ENCODE assay signal across 28 cellular contexts in the genomic region with DNA sequence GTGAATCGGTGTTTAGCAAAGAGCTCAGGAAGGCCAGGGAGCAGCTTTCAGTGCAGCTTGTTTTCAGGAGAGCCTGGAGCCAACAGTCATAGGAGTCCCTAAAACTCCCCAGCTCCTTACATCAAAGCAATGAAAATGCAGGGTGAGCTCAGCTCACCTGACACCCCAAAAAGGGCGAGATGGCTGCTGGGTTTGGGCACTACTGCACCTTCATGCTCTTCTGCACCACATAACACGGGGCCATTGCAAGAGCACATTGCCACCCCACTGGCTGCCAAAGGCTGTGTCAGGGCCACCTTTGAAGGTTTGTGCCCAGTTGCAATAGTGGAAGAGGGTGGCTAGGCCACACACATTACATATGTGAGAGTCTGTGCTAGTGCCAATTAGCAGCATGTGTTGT.
"Had no signal": no experiment of that assay in that cellular context is flagged by ENCODE, and none has a peak within 500 bp of the region (broad histone marks: within the 10 kb centered on the region; RNA-seq: fewer than 3 reads in every experiment).

No MANE protein-coding gene starts in this region.

- H3K4me1 Mint-ChIP-seq: stimulated activated effector memory CD8-positive, alpha-beta T cell treated with anti-CD3 and anti-CD28 coated beads, Interleukin-12 subunit alpha, Interleukin-12 subunit beta, amount 100 ng/mL, for 72 hours; stimulated activated naive CD8-positive, alpha-beta T cell treated with anti-CD3 and anti-CD28 coated beads, Interleukin-15, amount 100 ng/mL, for 72 hours had no signal

- H3K36me3 ChIP-seq: stomach, suprapubic skin, thoracic aorta, thyroid gland, tibial artery, tibial nerve, transverse colon, upper lobe of left lung, upper lobe of right lung, uterus, vagina had no signal

- H3K4me3 ChIP-seq: stomach, suprapubic skin, testis, thoracic aorta, thyroid gland, tibial artery, tibial nerve, transverse colon, upper lobe of left lung, upper lobe of right lung, uterus, vagina had no signal

- DNase-seq: stimulated activated CD4-positive, alpha-beta T cell treated with anti-CD3 and anti-CD28 coated beads, Interleukin-2, amount 100 ng/mL, for 48 hours; stimulated activated CD4-positive, alpha-beta T cell treated with anti-CD3 and anti-CD28 coated beads, Interleukin-4, amount 100 ng/mL, for 1 hour; stimulated activated CD4-positive, alpha-beta T cell treated with anti-CD3 and anti-CD28 coated beads, Interleukin-4, amount 100 ng/mL, for 24 hours; stimulated activated CD4-positive, alpha-beta T cell treated with anti-CD3 and anti-CD28 coated beads, Interleukin-4, amount 100 ng/mL, for 4 hours; stimulated activated CD8-positive, alpha-beta memory T cell treated with anti-CD3 and anti-CD28 coated beads, Interleukin-4, amount 100 ng/mL, for 48 hours; stimulated activated naive B cell treated with anti-CD40 and anti-IgM and Interleukin-4, amounts not matched to agents 10 μg/mL and 1 μg/mL and 100 μg/mL, for 72 hours; stimulated activated naive CD4-positive, alpha-beta T cell; stimulated activated naive CD4-positive, alpha-beta T cell treated with Interleukin-2 at 50 U/mL for 16 hours; stimulated activated naive CD8-positive, alpha-beta T cell treated with anti-CD3 and anti-CD28 coated beads, Interleukin-15, amount 100 ng/mL, for 72 hours; stimulated activated naive CD8-positive, alpha-beta T cell treated with anti-CD3 and anti-CD28 coated beads, Interleukin-15, Interleukin-2, amounts not matched to agents 100 U/mL and 50 U/mL, for 24 hours; stomach; substantia nigra; testis; thyroid gland; tibial artery; transverse colon; trophoblast cell; upper lobe of left lung; upper lobe of right lung; uterus had no signal

- H3K27ac Mint-ChIP-seq: stimulated activated effector memory CD8-positive, alpha-beta T cell treated with anti-CD3 and anti-CD28 coated beads, Interleukin-12 subunit alpha, Interleukin-12 subunit beta, amount 100 ng/mL, for 72 hours; stimulated activated memory B cell treated with anti-CD40 and anti-IgM and Interleukin-4, amounts not matched to agents 10 μg/mL and 1 μg/mL and 100 μg/mL, for 72 hours; stimulated activated naive B cell treated with anti-CD40 and anti-IgM and Interleukin-4, amounts not matched to agents 10 μg/mL and 1 μg/mL and 100 μg/mL, for 72 hours; stimulated activated naive CD8-positive, alpha-beta T cell treated with anti-CD3 and anti-CD28 coated beads, Interleukin-15, amount 100 ng/mL, for 72 hours; stimulated activated naive CD8-positive, alpha-beta T cell treated with anti-CD3 and anti-CD28 coated beads, Interleukin-15, Interleukin-2, amounts not matched to agents 100 ng/mL and 50 ng/mL, for 24 hours; type B pancreatic cell had no signal

- H3K27me3 ChIP-seq: stomach, testis, thyroid gland, tibial nerve, transverse colon, upper lobe of left lung, upper lobe of right lung, uterus, vagina had no signal

- H3K9me3 ChIP-seq: stomach, suprapubic skin, testis, thoracic aorta, thyroid gland, tibial artery, tibial nerve, transverse colon, upper lobe of left lung, upper lobe of right lung, uterus, vagina had no signal

- H3K4me3 Mint-ChIP-seq: stimulated activated effector memory CD8-positive, alpha-beta T cell treated with anti-CD3 and anti-CD28 coated beads, Interleukin-12 subunit alpha, Interleukin-12 subunit beta, amount 100 ng/mL, for 72 hours; stimulated activated memory B cell treated with anti-CD40 and anti-IgM and Interleukin-4, amounts not matched to agents 10 μg/mL and 1 μg/mL and 100 μg/mL, for 72 hours; stimulated activated naive B cell treated with anti-CD40 and anti-IgM and Interleukin-4, amounts not matched to agents 10 μg/mL and 1 μg/mL and 100 μg/mL, for 72 hours; stimulated activated naive CD8-positive, alpha-beta T cell treated with anti-CD3 and anti-CD28 coated beads, Interleukin-15, amount 100 ng/mL, for 72 hours; stimulated activated naive CD8-positive, alpha-beta T cell treated with anti-CD3 and anti-CD28 coated beads, Interleukin-15, Interleukin-2, amounts not matched to agents 100 ng/mL and 50 ng/mL, for 24 hours; type B pancreatic cell had no signal

- ATAC-seq: stimulated activated effector memory CD8-positive, alpha-beta T cell treated with anti-CD3 and anti-CD28 coated beads, Interleukin-12 subunit alpha, Interleukin-12 subunit beta, amount 100 ng/mL, for 72 hours; stimulated activated memory B cell treated with anti-CD40 and anti-IgM and Interleukin-4, amounts not matched to agents 10 μg/mL and 1 μg/mL and 100 μg/mL, for 72 hours; stimulated activated naive B cell treated with anti-CD40 and anti-IgM and Interleukin-4, amounts not matched to agents 10 μg/mL and 1 μg/mL and 100 μg/mL, for 72 hours; stimulated activated naive CD8-positive, alpha-beta T cell treated with anti-CD3 and anti-CD28 coated beads, Interleukin-15, amount 100 ng/mL, for 72 hours; stimulated activated naive CD8-positive, alpha-beta T cell treated with anti-CD3 and anti-CD28 coated beads, Interleukin-15, Interleukin-2, amounts not matched to agents 100 U/mL and 50 U/mL, for 24 hours; upper lobe of right lung had no signal

- H3K36me3 Mint-ChIP-seq: stimulated activated effector memory CD8-positive, alpha-beta T cell treated with anti-CD3 and anti-CD28 coated beads, Interleukin-12 subunit alpha, Interleukin-12 subunit beta, amount 100 ng/mL, for 72 hours; stimulated activated memory B cell treated with anti-CD40 and anti-IgM and Interleukin-4, amounts not matched to agents 10 μg/mL and 1 μg/mL and 100 μg/mL, for 72 hours; stimulated activated naive B cell treated with anti-CD40 and anti-IgM and Interleukin-4, amounts not matched to agents 10 μg/mL and 1 μg/mL and 100 μg/mL, for 72 hours; type B pancreatic cell had no signal

- H3K9me3 Mint-ChIP-seq: stimulated activated effector memory CD8-positive, alpha-beta T cell treated with anti-CD3 and anti-CD28 coated beads, Interleukin-12 subunit alpha, Interleukin-12 subunit beta, amount 100 ng/mL, for 72 hours; stimulated activated memory B cell treated with anti-CD40 and anti-IgM and Interleukin-4, amounts not matched to agents 10 μg/mL and 1 μg/mL and 100 μg/mL, for 72 hours; stimulated activated naive B cell treated with anti-CD40 and anti-IgM and Interleukin-4, amounts not matched to agents 10 μg/mL and 1 μg/mL and 100 μg/mL, for 72 hours; stimulated activated naive CD8-positive, alpha-beta T cell treated with anti-CD3 and anti-CD28 coated beads, Interleukin-15, amount 100 ng/mL, for 72 hours; stimulated activated naive CD8-positive, alpha-beta T cell treated with anti-CD3 and anti-CD28 coated beads, Interleukin-15, Interleukin-2, amounts not matched to agents 100 ng/mL and 50 ng/mL, for 24 hours; type B pancreatic cell had no signal

- H3K4me1 ChIP-seq: stomach, testis, thyroid gland, tibial artery, tibial nerve, transverse colon, upper lobe of left lung, upper lobe of right lung, uterus, vagina had no signal

- H3K27ac ChIP-seq: stomach, suprapubic skin, testis, thoracic aorta, thyroid gland, tibial artery, tibial nerve, transverse colon, upper lobe of left lung, upper lobe of right lung, uterus, vagina had no signal
